8 cellular contexts compared by ENCODE assay signal in genomic region chr13:30743319-30744055, GRCh38. TPM values are rescaled to one million over a fixed set of nuclear protein-coding genes. Genes with fewer than 3 reads are reported as not detected.
A peak's percentile ranks its signal among the peaks of the same experiment; 100 is the strongest.
DNase-seq lines count a peak whose midpoint lies in the region; ATAC-seq and TF ChIP-seq lines count a peak whose summit lies in the region.

No MANE protein-coding gene starts in this region.

- ATAC-seq in natural killer cell treated with Interleukin-12 subunit alpha and Interleukin-12 subunit beta and Interleukin-15 and Interleukin-18, amount 100 ng/mL, for 72 hours: no peak
- no peak for ATAC-seq in GM21390 (IDR thresholded peaks at IDR 0.05; ENCODE audit: unreplicated experiment)
- no peak for ATAC-seq in HG03025 (IDR thresholded peaks at IDR 0.05; ENCODE audit: low FRiP score, unreplicated experiment)

- peaks cover 3% of the 10 kb centered on the region for H3K9me3 Mint-ChIP-seq in natural killer cell treated with Interleukin-12 subunit alpha and Interleukin-12 subunit beta and Interleukin-15 and Interleukin-18, amount 100 ng/mL, for 72 hours

- peak overlapping the region; percentile 90 for H3K4me3 Mint-ChIP-seq in natural killer cell treated with Interleukin-12 subunit alpha and Interleukin-12 subunit beta and Interleukin-15 and Interleukin-18, amount 100 ng/mL, for 72 hours

- no peak for TF ChIP-seq CTCF in coronary artery (IDR thresholded peaks at IDR 0.05)

- peak overlapping the region; percentile 87 to 90 for H3K27ac Mint-ChIP-seq in natural killer cell treated with Interleukin-12 subunit alpha and Interleukin-12 subunit beta and Interleukin-15 and Interleukin-18, amount 100 ng/mL, for 72 hours

- H3K27ac ChIP-seq in coronary artery: peak overlapping the region; percentile 41 to 82

- DNase-seq in CD1c-positive myeloid dendritic cell (ENCODE audit: extremely low spot score): peak; percentile 85
- peak; percentile 91 for DNase-seq in MV-4-11 (lab: John Stamatoyannopoulos, UW)
- peak; percentile 83 for DNase-seq in coronary artery (ENCODE audit: low spot score)
- no peak for DNase-seq in natural killer cell treated with Interleukin-12 subunit alpha and Interleukin-12 subunit beta and Interleukin-15 and Interleukin-18, amount 100 ng/mL, for 72 hours (ENCODE audit: low spot score)
- DNase-seq in NCI-H128 (lab: John Stamatoyannopoulos, UW; ENCODE audit: unreplicated experiment): no peak
- no peak for DNase-seq in SK-N-DZ (ENCODE audit: low spot score)

- H3K27me3 Mint-ChIP-seq in natural killer cell treated with Interleukin-12 subunit alpha and Interleukin-12 subunit beta and Interleukin-15 and Interleukin-18, amount 100 ng/mL, for 72 hours: no peaks in the 10 kb centered on the region

- peaks cover 33% of the 10 kb centered on the region for H3K36me3 Mint-ChIP-seq in natural killer cell treated with Interleukin-12 subunit alpha and Interleukin-12 subunit beta and Interleukin-15 and Interleukin-18, amount 100 ng/mL, for 72 hours

- peaks cover 67% of the 10 kb centered on the region in 2 donors for H3K4me1 Mint-ChIP-seq in natural killer cell treated with Interleukin-12 subunit alpha and Interleukin-12 subunit beta and Interleukin-15 and Interleukin-18, amount 100 ng/mL, for 72 hours (ENCODE audit: low read depth in 2 of 2)

- H3K4me3 ChIP-seq in coronary artery: no peak overlapping the region

RNA-seq across cellular contexts. Expression of gene ALOX5AP, which starts 8.1 kb away (rescaled TPM):
- 100 to 1,000 TPM in 1 of 2 donors, 10 to 100 TPM in 1; 49.8 to 173 TPM for total RNA-seq in natural killer cell treated with Interleukin-12 subunit alpha and Interleukin-12 subunit beta and Interleukin-15 and Interleukin-18, amount 100 ng/mL, for 72 hours
- not detected in 2 replicates for polyA plus RNA-seq in SK-N-DZ (2014; cell fraction: cytosol; rRNA removed)
- polyA plus RNA-seq in SK-N-DZ (2014; cell fraction: nucleus; rRNA removed): not detected in 2 replicates

Comparison
In these comparisons a context has a peak if more than half of its experiments do, and no peak if none do; other contexts are left out.
1. DNase-seq: peak in CD1c-positive myeloid dendritic cell (single experiment), MV-4-11 (single experiment) and coronary artery (single experiment); none in natural killer cell treated with Interleukin-12 subunit alpha and Interleukin-12 subunit beta and Interleukin-15 and Interleukin-18, amount 100 ng/mL, for 72 hours (single experiment), NCI-H128 (single experiment) and SK-N-DZ (single experiment).